1 cellular context compared by ENCODE assay signal in the genomic region with DNA sequence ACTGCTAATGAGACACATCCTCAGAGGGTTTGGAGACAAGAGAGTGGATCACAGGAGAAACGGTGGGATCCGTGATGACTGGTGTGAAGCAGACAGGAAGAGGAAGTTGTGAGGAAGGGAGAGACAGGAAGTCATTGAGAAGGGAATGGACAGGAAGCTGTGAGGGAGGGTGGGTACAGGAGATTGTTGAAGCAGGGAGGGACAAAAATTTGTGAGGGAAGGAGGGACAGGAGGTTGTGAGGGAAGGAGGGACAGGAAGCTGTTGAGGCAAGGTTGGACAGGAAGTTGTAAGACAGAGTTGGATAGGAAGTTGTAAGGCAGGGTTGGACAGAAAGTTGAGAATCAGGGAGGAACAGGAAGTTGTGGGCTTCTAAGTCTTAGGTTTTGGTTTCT.
TF ChIP-seq lines count a peak whose summit lies in the region.

No MANE protein-coding gene starts in this region.

TF ChIP-seq in K562, 482 proteins besides CTCF, POLR2A, EP300 and RAD21 (continued from another document and continues in another):
- TF ChIP-seq ETV1 (tag; conservative IDR thresholded peaks at IDR 0.05; ENCODE audit: low read depth) (peak; percentile 88), NFYB (IDR thresholded peaks at IDR 0.05; ENCODE audit: extremely low read depth, insufficient read length) (no peak), RBM25 (IDR thresholded peaks at IDR 0.05; ENCODE audit: low read depth, low read length, severe bottlenecking) (no peak), CREB1 (IDR thresholded peaks at IDR 0.05) (no peak), CREB1 (CRISPR knock-in tag; IDR thresholded peaks at IDR 0.05) (no peak), NBN (IDR thresholded peaks at IDR 0.05; ENCODE audit: low read depth) (0 out of 2 replicates have a peak, but pooled peaks have one; percentile 35), TRIM28 (IDR thresholded peaks at IDR 0.05) (no peak), ZNF175 (CRISPR knock-in tag; IDR thresholded peaks at IDR 0.05; ENCODE audit: low read depth) (peak; percentile 84; the same call in 1 of the 2 replicates), CBFA2T2 (conservative IDR thresholded peaks at IDR 0.05) (no peak), RCOR1 (IDR thresholded peaks at IDR 0.05; ENCODE audit: borderline replicate concordance in 1 of 2, low read depth in 2 of 2, low read length in 2 of 2) (no peak), KLF13 (tag; IDR thresholded peaks at IDR 0.05; ENCODE audit: borderline replicate concordance, low read depth) (no peak), ZC3H11A (IDR thresholded peaks at IDR 0.05; ENCODE audit: low read depth, low read length) (no peak), ZNF347 (CRISPR knock-in tag; IDR thresholded peaks at IDR 0.05; ENCODE audit: low read depth) (no peak), ESRRA (IDR thresholded peaks at IDR 0.05; ENCODE audit: borderline replicate concordance, low read depth) (no peak), MEF2D (tag; conservative IDR thresholded peaks at IDR 0.05; ENCODE audit: low read depth) (0 out of 2 replicates have a peak, but pooled peaks have one; percentile 31), CHD4 (IDR thresholded peaks at IDR 0.05; ENCODE audit: insufficient read depth, insufficient replicate concordance, low read depth, low read length, poor library complexity, severe bottlenecking) (no peak), TRIM24 (IDR thresholded peaks at IDR 0.05) (peak in 1 of 2 experiments; percentile 57; a peak in 1 of 4 replicates), ZNF24 (IDR thresholded peaks at IDR 0.05) (no peak), PYGO2 (tag; IDR thresholded peaks at IDR 0.05) (peak; percentile 67; the same call in 1 of the 2 replicates), RFX7 (CRISPR knock-in tag; IDR thresholded peaks at IDR 0.05) (no peak), MCM3 (IDR thresholded peaks at IDR 0.05) (no peak), ZKSCAN8 (CRISPR knock-in tag; IDR thresholded peaks at IDR 0.05) (0 out of 2 replicates have a peak, but pooled peaks have one; percentile 57), BCL6 (CRISPR knock-in tag; IDR thresholded peaks at IDR 0.05) (0 out of 2 replicates have a peak, but pooled peaks have one; percentile 9), NR1H2 (CRISPR knock-in tag; IDR thresholded peaks at IDR 0.05) (no peak), ESRRB (CRISPR knock-in tag; IDR thresholded peaks at IDR 0.05; ENCODE audit: borderline replicate concordance) (no peak), PRPF4 (IDR thresholded peaks at IDR 0.05; ENCODE audit: insufficient read depth, low read depth, low read length, poor library complexity, severe bottlenecking) (no peak), ZNF589 (CRISPR knock-in tag; IDR thresholded peaks at IDR 0.05; ENCODE audit: low read depth) (no peak), SRSF7 (optimal IDR thresholded peaks at IDR 0.05; ENCODE audit: low read depth, low read length) (no peak), ZNF384 (IDR thresholded peaks at IDR 0.05; ENCODE audit: low read depth, low read length) (no peak), TAF7 (tag; IDR thresholded peaks at IDR 0.05) (0 out of 2 replicates have a peak, but pooled peaks have one; percentile 18), DIDO1 (tag; IDR thresholded peaks at IDR 0.05; ENCODE audit: low read depth) (peak; percentile 76; the same call in 1 of the 2 replicates), ZZZ3 (IDR thresholded peaks at IDR 0.05) (no peak), RBBP5 (IDR thresholded peaks at IDR 0.05; ENCODE audit: borderline replicate concordance, insufficient read depth, low read length, poor library complexity, severe bottlenecking) (no peak), HSF4 (CRISPR knock-in tag; IDR thresholded peaks at IDR 0.05; ENCODE audit: borderline replicate concordance) (no peak), ZNF583 (CRISPR knock-in tag; IDR thresholded peaks at IDR 0.05) (no peak), SP1 (CRISPR knock-in tag; IDR thresholded peaks at IDR 0.05) (no peak), ATF1 (CRISPR knock-in tag; IDR thresholded peaks at IDR 0.05) (no peak), ATF1 (tag; IDR thresholded peaks at IDR 0.05) (peak; percentile 45)
- TF ChIP-seq, protein P1, sequence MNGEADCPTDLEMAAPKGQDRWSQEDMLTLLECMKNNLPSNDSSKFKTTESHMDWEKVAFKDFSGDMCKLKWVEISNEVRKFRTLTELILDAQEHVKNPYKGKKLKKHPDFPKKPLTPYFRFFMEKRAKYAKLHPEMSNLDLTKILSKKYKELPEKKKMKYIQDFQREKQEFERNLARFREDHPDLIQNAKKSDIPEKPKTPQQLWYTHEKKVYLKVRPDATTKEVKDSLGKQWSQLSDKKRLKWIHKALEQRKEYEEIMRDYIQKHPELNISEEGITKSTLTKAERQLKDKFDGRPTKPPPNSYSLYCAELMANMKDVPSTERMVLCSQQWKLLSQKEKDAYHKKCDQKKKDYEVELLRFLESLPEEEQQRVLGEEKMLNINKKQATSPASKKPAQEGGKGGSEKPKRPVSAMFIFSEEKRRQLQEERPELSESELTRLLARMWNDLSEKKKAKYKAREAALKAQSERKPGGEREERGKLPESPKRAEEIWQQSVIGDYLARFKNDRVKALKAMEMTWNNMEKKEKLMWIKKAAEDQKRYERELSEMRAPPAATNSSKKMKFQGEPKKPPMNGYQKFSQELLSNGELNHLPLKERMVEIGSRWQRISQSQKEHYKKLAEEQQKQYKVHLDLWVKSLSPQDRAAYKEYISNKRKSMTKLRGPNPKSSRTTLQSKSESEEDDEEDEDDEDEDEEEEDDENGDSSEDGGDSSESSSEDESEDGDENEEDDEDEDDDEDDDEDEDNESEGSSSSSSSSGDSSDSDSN (IDR thresholded peaks at IDR 0.05; ENCODE audit: borderline replicate concordance in 1 of 2, low read depth in 2 of 2, low read length in 2 of 2): no peak
- TF ChIP-seq, protein P2, sequence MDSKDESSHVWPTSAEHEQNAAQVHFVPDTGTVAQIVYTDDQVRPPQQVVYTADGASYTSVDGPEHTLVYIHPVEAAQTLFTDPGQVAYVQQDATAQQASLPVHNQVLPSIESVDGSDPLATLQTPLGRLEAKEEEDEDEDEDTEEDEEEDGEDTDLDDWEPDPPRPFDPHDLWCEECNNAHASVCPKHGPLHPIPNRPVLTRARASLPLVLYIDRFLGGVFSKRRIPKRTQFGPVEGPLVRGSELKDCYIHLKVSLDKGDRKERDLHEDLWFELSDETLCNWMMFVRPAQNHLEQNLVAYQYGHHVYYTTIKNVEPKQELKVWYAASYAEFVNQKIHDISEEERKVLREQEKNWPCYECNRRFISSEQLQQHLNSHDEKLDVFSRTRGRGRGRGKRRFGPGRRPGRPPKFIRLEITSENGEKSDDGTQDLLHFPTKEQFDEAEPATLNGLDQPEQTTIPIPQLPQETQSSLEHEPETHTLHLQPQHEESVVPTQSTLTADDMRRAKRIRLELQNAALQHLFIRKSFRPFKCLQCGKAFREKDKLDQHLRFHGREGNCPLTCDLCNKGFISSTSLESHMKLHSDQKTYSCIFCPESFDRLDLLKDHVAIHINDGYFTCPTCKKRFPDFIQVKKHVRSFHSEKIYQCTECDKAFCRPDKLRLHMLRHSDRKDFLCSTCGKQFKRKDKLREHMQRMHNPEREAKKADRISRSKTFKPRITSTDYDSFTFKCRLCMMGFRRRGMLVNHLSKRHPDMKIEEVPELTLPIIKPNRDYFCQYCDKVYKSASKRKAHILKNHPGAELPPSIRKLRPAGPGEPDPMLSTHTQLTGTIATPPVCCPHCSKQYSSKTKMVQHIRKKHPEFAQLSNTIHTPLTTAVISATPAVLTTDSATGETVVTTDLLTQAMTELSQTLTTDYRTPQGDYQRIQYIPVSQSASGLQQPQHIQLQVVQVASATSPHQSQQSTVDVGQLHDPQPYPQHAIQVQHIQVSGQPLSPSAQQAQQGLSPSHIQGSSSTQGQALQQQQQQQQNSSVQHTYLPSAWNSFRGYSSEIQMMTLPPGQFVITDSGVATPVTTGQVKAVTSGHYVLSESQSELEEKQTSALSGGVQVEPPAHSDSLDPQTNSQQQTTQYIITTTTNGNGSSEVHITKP (IDR thresholded peaks at IDR 0.05; ENCODE audit: partially characterized antibody): peak; percentile 16
- TF ChIP-seq, protein P3, sequence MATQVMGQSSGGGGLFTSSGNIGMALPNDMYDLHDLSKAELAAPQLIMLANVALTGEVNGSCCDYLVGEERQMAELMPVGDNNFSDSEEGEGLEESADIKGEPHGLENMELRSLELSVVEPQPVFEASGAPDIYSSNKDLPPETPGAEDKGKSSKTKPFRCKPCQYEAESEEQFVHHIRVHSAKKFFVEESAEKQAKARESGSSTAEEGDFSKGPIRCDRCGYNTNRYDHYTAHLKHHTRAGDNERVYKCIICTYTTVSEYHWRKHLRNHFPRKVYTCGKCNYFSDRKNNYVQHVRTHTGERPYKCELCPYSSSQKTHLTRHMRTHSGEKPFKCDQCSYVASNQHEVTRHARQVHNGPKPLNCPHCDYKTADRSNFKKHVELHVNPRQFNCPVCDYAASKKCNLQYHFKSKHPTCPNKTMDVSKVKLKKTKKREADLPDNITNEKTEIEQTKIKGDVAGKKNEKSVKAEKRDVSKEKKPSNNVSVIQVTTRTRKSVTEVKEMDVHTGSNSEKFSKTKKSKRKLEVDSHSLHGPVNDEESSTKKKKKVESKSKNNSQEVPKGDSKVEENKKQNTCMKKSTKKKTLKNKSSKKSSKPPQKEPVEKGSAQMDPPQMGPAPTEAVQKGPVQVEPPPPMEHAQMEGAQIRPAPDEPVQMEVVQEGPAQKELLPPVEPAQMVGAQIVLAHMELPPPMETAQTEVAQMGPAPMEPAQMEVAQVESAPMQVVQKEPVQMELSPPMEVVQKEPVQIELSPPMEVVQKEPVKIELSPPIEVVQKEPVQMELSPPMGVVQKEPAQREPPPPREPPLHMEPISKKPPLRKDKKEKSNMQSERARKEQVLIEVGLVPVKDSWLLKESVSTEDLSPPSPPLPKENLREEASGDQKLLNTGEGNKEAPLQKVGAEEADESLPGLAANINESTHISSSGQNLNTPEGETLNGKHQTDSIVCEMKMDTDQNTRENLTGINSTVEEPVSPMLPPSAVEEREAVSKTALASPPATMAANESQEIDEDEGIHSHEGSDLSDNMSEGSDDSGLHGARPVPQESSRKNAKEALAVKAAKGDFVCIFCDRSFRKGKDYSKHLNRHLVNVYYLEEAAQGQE (CRISPR knock-in tag; IDR thresholded peaks at IDR 0.05; ENCODE audit: low read depth): no peak
- TF ChIP-seq, protein P4, sequence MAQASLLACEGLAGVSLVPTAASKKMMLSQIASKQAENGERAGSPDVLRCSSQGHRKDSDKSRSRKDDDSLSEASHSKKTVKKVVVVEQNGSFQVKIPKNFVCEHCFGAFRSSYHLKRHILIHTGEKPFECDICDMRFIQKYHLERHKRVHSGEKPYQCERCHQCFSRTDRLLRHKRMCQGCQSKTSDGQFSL (CRISPR knock-in tag; IDR thresholded peaks at IDR 0.05): no peak
- TF ChIP-seq, protein P4 (tag; IDR thresholded peaks at IDR 0.05): no peak
- TF ChIP-seq, protein P5, sequence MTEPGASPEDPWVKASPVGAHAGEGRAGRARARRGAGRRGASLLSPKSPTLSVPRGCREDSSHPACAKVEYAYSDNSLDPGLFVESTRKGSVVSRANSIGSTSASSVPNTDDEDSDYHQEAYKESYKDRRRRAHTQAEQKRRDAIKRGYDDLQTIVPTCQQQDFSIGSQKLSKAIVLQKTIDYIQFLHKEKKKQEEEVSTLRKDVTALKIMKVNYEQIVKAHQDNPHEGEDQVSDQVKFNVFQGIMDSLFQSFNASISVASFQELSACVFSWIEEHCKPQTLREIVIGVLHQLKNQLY (CRISPR knock-in tag; conservative IDR thresholded peaks at IDR 0.05): no peak
- TF ChIP-seq, protein P6, sequence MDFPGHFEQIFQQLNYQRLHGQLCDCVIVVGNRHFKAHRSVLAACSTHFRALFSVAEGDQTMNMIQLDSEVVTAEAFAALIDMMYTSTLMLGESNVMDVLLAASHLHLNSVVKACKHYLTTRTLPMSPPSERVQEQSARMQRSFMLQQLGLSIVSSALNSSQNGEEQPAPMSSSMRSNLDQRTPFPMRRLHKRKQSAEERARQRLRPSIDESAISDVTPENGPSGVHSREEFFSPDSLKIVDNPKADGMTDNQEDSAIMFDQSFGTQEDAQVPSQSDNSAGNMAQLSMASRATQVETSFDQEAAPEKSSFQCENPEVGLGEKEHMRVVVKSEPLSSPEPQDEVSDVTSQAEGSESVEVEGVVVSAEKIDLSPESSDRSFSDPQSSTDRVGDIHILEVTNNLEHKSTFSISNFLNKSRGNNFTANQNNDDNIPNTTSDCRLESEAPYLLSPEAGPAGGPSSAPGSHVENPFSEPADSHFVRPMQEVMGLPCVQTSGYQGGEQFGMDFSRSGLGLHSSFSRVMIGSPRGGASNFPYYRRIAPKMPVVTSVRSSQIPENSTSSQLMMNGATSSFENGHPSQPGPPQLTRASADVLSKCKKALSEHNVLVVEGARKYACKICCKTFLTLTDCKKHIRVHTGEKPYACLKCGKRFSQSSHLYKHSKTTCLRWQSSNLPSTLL (IDR thresholded peaks at IDR 0.05): no peak
- TF ChIP-seq, protein P7, sequence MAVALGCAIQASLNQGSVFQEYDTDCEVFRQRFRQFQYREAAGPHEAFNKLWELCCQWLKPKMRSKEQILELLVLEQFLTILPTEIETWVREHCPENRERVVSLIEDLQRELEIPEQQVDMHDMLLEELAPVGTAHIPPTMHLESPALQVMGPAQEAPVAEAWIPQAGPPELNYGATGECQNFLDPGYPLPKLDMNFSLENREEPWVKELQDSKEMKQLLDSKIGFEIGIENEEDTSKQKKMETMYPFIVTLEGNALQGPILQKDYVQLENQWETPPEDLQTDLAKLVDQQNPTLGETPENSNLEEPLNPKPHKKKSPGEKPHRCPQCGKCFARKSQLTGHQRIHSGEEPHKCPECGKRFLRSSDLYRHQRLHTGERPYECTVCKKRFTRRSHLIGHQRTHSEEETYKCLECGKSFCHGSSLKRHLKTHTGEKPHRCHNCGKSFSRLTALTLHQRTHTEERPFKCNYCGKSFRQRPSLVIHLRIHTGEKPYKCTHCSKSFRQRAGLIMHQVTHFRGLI (CRISPR knock-in tag; IDR thresholded peaks at IDR 0.05): peak; percentile 2; the same call in 1 of the 2 replicates
- TF ChIP-seq, protein P8, sequence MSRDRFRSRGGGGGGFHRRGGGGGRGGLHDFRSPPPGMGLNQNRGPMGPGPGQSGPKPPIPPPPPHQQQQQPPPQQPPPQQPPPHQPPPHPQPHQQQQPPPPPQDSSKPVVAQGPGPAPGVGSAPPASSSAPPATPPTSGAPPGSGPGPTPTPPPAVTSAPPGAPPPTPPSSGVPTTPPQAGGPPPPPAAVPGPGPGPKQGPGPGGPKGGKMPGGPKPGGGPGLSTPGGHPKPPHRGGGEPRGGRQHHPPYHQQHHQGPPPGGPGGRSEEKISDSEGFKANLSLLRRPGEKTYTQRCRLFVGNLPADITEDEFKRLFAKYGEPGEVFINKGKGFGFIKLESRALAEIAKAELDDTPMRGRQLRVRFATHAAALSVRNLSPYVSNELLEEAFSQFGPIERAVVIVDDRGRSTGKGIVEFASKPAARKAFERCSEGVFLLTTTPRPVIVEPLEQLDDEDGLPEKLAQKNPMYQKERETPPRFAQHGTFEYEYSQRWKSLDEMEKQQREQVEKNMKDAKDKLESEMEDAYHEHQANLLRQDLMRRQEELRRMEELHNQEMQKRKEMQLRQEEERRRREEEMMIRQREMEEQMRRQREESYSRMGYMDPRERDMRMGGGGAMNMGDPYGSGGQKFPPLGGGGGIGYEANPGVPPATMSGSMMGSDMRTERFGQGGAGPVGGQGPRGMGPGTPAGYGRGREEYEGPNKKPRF (IDR thresholded peaks at IDR 0.05; ENCODE audit: low read depth, low read length): no peak
